In genomic region chr13:46748300-46748699, GRCh38 we compare ENCODE assay signal across 18 cellular contexts. TPM values are rescaled to one million over a fixed set of nuclear protein-coding genes. Genes with fewer than 3 reads are reported as not detected.
DNase-seq lines count a peak whose midpoint lies in the region; ATAC-seq lines count a peak whose summit lies in the region.
"Had no signal": no experiment of that assay in that cellular context is flagged by ENCODE, and none has a peak within 500 bp of the region (broad histone marks: within the 10 kb centered on the region; RNA-seq: fewer than 3 reads in every experiment).

No MANE protein-coding gene starts in this region.

- CTCF ChIA-PET in CD8-positive, alpha-beta memory T cell (lab: Charles Lee), result no interaction called here

- no peak overlapping the region for H3K9ac ChIP-seq in trophoblast cell (ENCODE audit: low read length)
- H3K9ac ChIP-seq: BLaER1 treated with 17β-estradiol and CSF1 and Interleukin-3, amounts not matched to agents 10 nM and 100 nM had no signal

- no peak overlapping the region for H3K14ac ChIP-seq in trophoblast cell (ENCODE audit: low read length)

- no peaks in the 10 kb centered on the region for H3K27me3 ChIP-seq in trophoblast cell (ENCODE audit: insufficient read depth, low read length)
- no peaks in the 10 kb centered on the region for H3K27me3 ChIP-seq in CD8-positive, alpha-beta memory T cell (ENCODE audit: insufficient read depth, low read length, poor library complexity, severe bottlenecking)

- no peak overlapping the region for H3K23ac ChIP-seq in trophoblast cell (ENCODE audit: low read length)

- H4K12ac ChIP-seq in trophoblast cell (ENCODE audit: low read depth, low read length), result no peak overlapping the region

- H2AFZ ChIP-seq in trophoblast cell (ENCODE audit: insufficient read depth, low read length, poor library complexity), result no peak overlapping the region

- no peak overlapping the region for H3K4me3 ChIP-seq in trophoblast cell (ENCODE audit: low read depth, low read length)
- H3K4me3 ChIP-seq in CD8-positive, alpha-beta memory T cell (ENCODE audit: low read length), result no peak overlapping the region
- H3K4me3 ChIP-seq: SK-N-MC had no signal

- H3K36me3 ChIP-seq in trophoblast cell (ENCODE audit: control insufficient read depth in 1 of 2, insufficient read depth in 2 of 2, low read length in 2 of 2), result peaks cover 13 to 36% of the 10 kb centered on the region in 2 experiments
- no peaks in the 10 kb centered on the region for H3K36me3 ChIP-seq in CD8-positive, alpha-beta memory T cell (ENCODE audit: insufficient read depth, low read length)

- H3K9me3 Mint-ChIP-seq in activated T-helper 17 cell treated with anti-CD3 and anti-CD28 coated beads, Interleukin-2, amount 50 U/mL, for 72 hours, result no peaks in the 10 kb centered on the region
- no peaks in the 10 kb centered on the region for H3K9me3 Mint-ChIP-seq in CD8-positive, alpha-beta memory T cell
- H3K9me3 Mint-ChIP-seq: HFFc6; T-helper 1 cell treated with Interleukin-12 subunit alpha and Interleukin-12 subunit beta and Interleukin-4 antibody, amounts not matched to agents 30 μg/mL and 1 μg/mL, for 36 hours had no signal

- ATAC-seq in activated T-helper 17 cell treated with anti-CD3 and anti-CD28 coated beads, Interleukin-2, amount 50 U/mL, for 72 hours (replicated peaks), result no peak

- H3K79me2 ChIP-seq in trophoblast cell (ENCODE audit: control insufficient read depth, insufficient read depth, low read length, poor library complexity), result no peaks in the 10 kb centered on the region

- H2BK5ac ChIP-seq in trophoblast cell (ENCODE audit: low read depth, low read length, poor library complexity), result no peak overlapping the region

- no CpG with 5 or more reads among the region's 4 CpGs for WGBS in trophoblast cell (ENCODE audit: extremely low coverage, insufficient coverage, insufficient read length)

- H4K91ac ChIP-seq in trophoblast cell (ENCODE audit: low read depth, low read length), result no peak overlapping the region

- H3K27me3 Mint-ChIP-seq in activated T-helper 17 cell treated with anti-CD3 and anti-CD28 coated beads, Interleukin-2, amount 50 U/mL, for 72 hours, result no peaks in the 10 kb centered on the region
- peaks cover 0 to 1% of the 10 kb centered on the region in 2 donors for H3K27me3 Mint-ChIP-seq in CD8-positive, alpha-beta memory T cell

- H3K4me1 ChIP-seq in trophoblast cell (ENCODE audit: control insufficient read depth in 1 of 2, insufficient read depth in 2 of 2, low read length in 2 of 2), result peaks cover 5 to 6% of the 10 kb centered on the region in 2 experiments
- peaks cover 13% of the 10 kb centered on the region for H3K4me1 ChIP-seq in CD8-positive, alpha-beta memory T cell (ENCODE audit: insufficient read depth, low read length)

- no peak overlapping the region for H2AK5ac ChIP-seq in trophoblast cell (ENCODE audit: low read length)

- H3K4ac ChIP-seq in trophoblast cell (ENCODE audit: low read depth, low read length), result no peak overlapping the region

- no peak overlapping the region for H4K8ac ChIP-seq in trophoblast cell (ENCODE audit: low read depth, low read length)

- H3K27ac Mint-ChIP-seq in activated T-helper 17 cell treated with anti-CD3 and anti-CD28 coated beads, Interleukin-2, amount 50 U/mL, for 72 hours, result peak overlapping the region; percentile 49
- peak overlapping the region in 1 of 8 donors; percentile 30 for H3K27ac Mint-ChIP-seq in CD8-positive, alpha-beta memory T cell
- H3K27ac Mint-ChIP-seq: HFFc6; T-helper 1 cell treated with Interleukin-12 subunit alpha and Interleukin-12 subunit beta and Interleukin-4 antibody, amounts not matched to agents 30 μg/mL and 1 μg/mL, for 36 hours had no signal

- H3K79me1 ChIP-seq in trophoblast cell (ENCODE audit: low read length), result no peaks in the 10 kb centered on the region

- H3K4me2 ChIP-seq in trophoblast cell (ENCODE audit: low read length), result no peak overlapping the region

- H2BK12ac ChIP-seq in trophoblast cell (ENCODE audit: low read length), result no peak overlapping the region

- peaks cover 64% of the 10 kb centered on the region for H3K36me3 Mint-ChIP-seq in activated T-helper 17 cell treated with anti-CD3 and anti-CD28 coated beads, Interleukin-2, amount 50 U/mL, for 72 hours (ENCODE audit: low read depth)
- H3K36me3 Mint-ChIP-seq in CD8-positive, alpha-beta memory T cell, result peaks cover 0 to 59% (median 8%) of the 10 kb centered on the region in 3 donors

- no peak overlapping the region for H2BK120ac ChIP-seq in trophoblast cell (ENCODE audit: insufficient read depth, low read length, poor library complexity)

- POLR2A ChIA-PET in CD8-positive, alpha-beta memory T cell (lab: Charles Lee), result no interaction called here

- no peak overlapping the region for H3K27ac ChIP-seq in trophoblast cell (ENCODE audit: low read depth, low read length)
- no peak overlapping the region for H3K27ac ChIP-seq in CD8-positive, alpha-beta memory T cell (ENCODE audit: low read depth, low read length)
- H3K27ac ChIP-seq: SK-N-MC had no signal

- DNase-seq in EH (ENCODE audit: low read depth) (peak; percentile 31), MV-4-11 (lab: John Stamatoyannopoulos, UW) (peak; percentile 84), trophoblast cell (peak; percentile 81 to 88), C1 segment of cervical spinal cord (lab: John Stamatoyannopoulos, UW) (no peak), DMS79 treated with DMSO at 0.1 percent for 48 hours (lab: John Stamatoyannopoulos, UW) (no peak)
- no peak for DNase-seq in CD8-positive, alpha-beta memory T cell
- DNase-seq: Caco-2; DMS79; HFFc6; Karpas-422; NCI-H1092; NCI-H1694 treated with DMSO at 0.1 percent for 48 hours; NCI-H69; NK-92 treated with Interleukin-12 subunit alpha and Interleukin-12 subunit beta, amount 100 ng/mL, for 24 hours had no signal

- peaks cover 2% of the 10 kb centered on the region for H3K9me3 ChIP-seq in trophoblast cell (ENCODE audit: insufficient read depth, low read depth, low read length)
- H3K9me3 ChIP-seq in CD8-positive, alpha-beta memory T cell (ENCODE audit: low read length), result no peaks in the 10 kb centered on the region

- peaks cover 12% of the 10 kb centered on the region for H3K4me1 Mint-ChIP-seq in activated T-helper 17 cell treated with anti-CD3 and anti-CD28 coated beads, Interleukin-2, amount 50 U/mL, for 72 hours
- peaks cover 23 to 35% (median 33%) of the 10 kb centered on the region in 3 donors for H3K4me1 Mint-ChIP-seq in CD8-positive, alpha-beta memory T cell

- H3K18ac ChIP-seq in trophoblast cell (ENCODE audit: low read length), result no peak overlapping the region

- no peak overlapping the region for H3K4me3 Mint-ChIP-seq in activated T-helper 17 cell treated with anti-CD3 and anti-CD28 coated beads, Interleukin-2, amount 50 U/mL, for 72 hours
- no peak overlapping the region for H3K4me3 Mint-ChIP-seq in CD8-positive, alpha-beta memory T cell
- H3K4me3 Mint-ChIP-seq: HFFc6; T-helper 1 cell treated with Interleukin-12 subunit alpha and Interleukin-12 subunit beta and Interleukin-4 antibody, amounts not matched to agents 30 μg/mL and 1 μg/mL, for 36 hours had no signal

RNA-seq across cellular contexts. Expression of gene ESD, which starts 48.7 kb away (rescaled TPM):
- 10 to 100 TPM; 79.2 to 91.4 TPM for total RNA-seq in activated T-helper 17 cell treated with anti-CD3 and anti-CD28 coated beads, Interleukin-2, amount 50 U/mL, for 72 hours
- polyA plus RNA-seq in trophoblast cell (2013), result 51.7 and 53.0 TPM in 2 replicates
- total RNA-seq in CD8-positive, alpha-beta memory T cell, result 10 to 100 TPM; 91.9 to 98.5 TPM
- polyA plus RNA-seq in CD8-positive, alpha-beta memory T cell, result 109 TPM

Comparison
In these comparisons a context has a peak if more than half of its experiments do, and no peak if none do; other contexts are left out.
1. DNase-seq: peak in EH (single experiment), MV-4-11 (single experiment) and trophoblast cell (2 of 2); none in C1 segment of cervical spinal cord (0 of 14), DMS79 treated with DMSO at 0.1 percent for 48 hours (single experiment) and CD8-positive, alpha-beta memory T cell (0 of 5).